10 cellular contexts compared by ENCODE assay signal in genomic region chr22:43319661-43320486, GRCh38. TPM values are rescaled to one million over a fixed set of nuclear protein-coding genes. Genes with fewer than 3 reads are reported as not detected.
"Had no signal": no experiment of that assay in that cellular context is flagged by ENCODE, and none has a peak within 500 bp of the region (broad histone marks: within the 10 kb centered on the region; RNA-seq: fewer than 3 reads in every experiment).

No MANE protein-coding gene starts in this region.

- H3K36me3 ChIP-seq: stomach had no signal

- H3K27ac Mint-ChIP-seq: activated CD4-positive, alpha-beta memory T cell treated with anti-CD3 and anti-CD28 coated beads for 36 hours; activated naive CD8-positive, alpha-beta T cell; nephron progenitor cell had no signal

- ATAC-seq: activated T-cell treated with anti-CD3 and anti-CD28 coated beads, Interleukin-2, amount 50 U/mL, for 4 hours; foreskin keratinocyte had no signal

- H3K27me3 Mint-ChIP-seq: activated CD4-positive, alpha-beta memory T cell treated with anti-CD3 and anti-CD28 coated beads for 36 hours; activated naive CD8-positive, alpha-beta T cell had no signal

- H3K4me3 Mint-ChIP-seq: activated CD4-positive, alpha-beta memory T cell treated with anti-CD3 and anti-CD28 coated beads for 36 hours; activated naive CD8-positive, alpha-beta T cell; activated T-cell treated with anti-CD3 and anti-CD28 coated beads, Interleukin-2, amount 50 U/mL, for 4 hours; nephron progenitor cell had no signal

- H3K9me3 Mint-ChIP-seq: activated CD4-positive, alpha-beta memory T cell treated with anti-CD3 and anti-CD28 coated beads for 36 hours; activated T-cell treated with anti-CD3 and anti-CD28 coated beads, Interleukin-2, amount 50 U/mL, for 4 hours; nephron progenitor cell had no signal

- H3K4me1 ChIP-seq: foreskin keratinocyte had no signal

- H3K4me3 ChIP-seq: stomach had no signal

- H3K27ac ChIP-seq: foreskin keratinocyte, stomach had no signal

- H3K9me3 ChIP-seq: stomach had no signal

- H3K36me3 Mint-ChIP-seq: activated CD4-positive, alpha-beta memory T cell treated with anti-CD3 and anti-CD28 coated beads for 36 hours; activated naive CD8-positive, alpha-beta T cell had no signal

- DNase-seq: activated CD4-positive, alpha-beta memory T cell treated with anti-CD3 and anti-CD28 coated beads for 36 hours; activated CD4-positive, alpha-beta T cell treated with anti-CD3 and anti-CD28 coated beads for 1 hour; activated effector memory CD4-positive, alpha-beta T cell treated with anti-CD3 and anti-CD28 coated beads, Interleukin-2, amount 50 U/mL, for 16 hours; activated T-cell treated with anti-CD3 and anti-CD28 coated beads, Interleukin-2, amount 50 U/mL, for 4 hours; foreskin keratinocyte; kidney; nephron progenitor cell; stomach; T-helper 9 cell had no signal

RNA-seq across cellular contexts. Expression of gene SCUBE1, which starts 23.3 kb away (rescaled TPM):
- total RNA-seq: activated CD4-positive, alpha-beta memory T cell treated with anti-CD3 and anti-CD28 coated beads for 36 hours; foreskin keratinocyte had no signal
- polyA plus RNA-seq: foreskin keratinocyte had no signal
